Comparison of ENCODE assay signal across 8 cellular contexts in genomic region chr15:72117448-72117697, GRCh38. TPM values are rescaled to one million over a fixed set of nuclear protein-coding genes. Genes with fewer than 3 reads are reported as not detected.
DNase-seq lines count a peak whose midpoint lies in the region; ATAC-seq and TF ChIP-seq lines count a peak whose summit lies in the region.

No MANE protein-coding gene starts in this region.

- no peaks in the 10 kb centered on the region for H3K27me3 Mint-ChIP-seq in CD4-positive, CD25-positive, alpha-beta regulatory T cell

- TF ChIP-seq CTCF in astrocyte of the cerebellum (IDR thresholded peaks at IDR 0.05; ENCODE audit: low read depth, low read length, missing control alignments) (no peak), spleen (IDR thresholded peaks at IDR 0.05 in 8 of 11, conservative IDR thresholded peaks at IDR 0.05 in 3 of 11) (peak in 1 of 11 experiments; percentile 1)

- H3K9me3 ChIP-seq in CD4-positive, CD25-positive, alpha-beta regulatory T cell (ENCODE audit: control insufficient read depth in 2 of 2, low read length in 2 of 2) = no peaks in the 10 kb centered on the region
- H3K9me3 ChIP-seq in iPS-15b (ENCODE audit: control insufficient read depth, insufficient read depth, low read length) (no peaks in the 10 kb centered on the region), spleen (no peaks in the 10 kb centered on the region)

- H3K4me3 ChIP-seq in CD4-positive, CD25-positive, alpha-beta regulatory T cell (ENCODE audit: low read depth, low read length) = peak overlapping the region; percentile 89
- H3K4me3 ChIP-seq in astrocyte of the cerebellum (ENCODE audit: low read depth, low read length) = peak overlapping the region; percentile 75
- H3K4me3 ChIP-seq in iPS-15b (ENCODE audit: low read depth, low read length) = peak overlapping the region; percentile 66
- peak overlapping the region; percentile 69 to 97 (median 88) for H3K4me3 ChIP-seq in spleen

- peaks cover 16 to 48% (median 34%) of the 10 kb centered on the region in 4 donors for H3K4me1 Mint-ChIP-seq in CD4-positive, CD25-positive, alpha-beta regulatory T cell

- peaks cover 0 to 1% (median 0%) of the 10 kb centered on the region in 7 donors for H3K9me3 Mint-ChIP-seq in CD4-positive, CD25-positive, alpha-beta regulatory T cell

- peak overlapping the region; percentile 38 for H3K9ac ChIP-seq in iPS-15b (ENCODE audit: low read depth, low read length)

- H3K27ac ChIP-seq in CD4-positive, CD25-positive, alpha-beta regulatory T cell (ENCODE audit: insufficient read depth, low read length, poor library complexity, severe bottlenecking) = peak overlapping the region; percentile 95
- peak overlapping the region; percentile 85 to 97 (median 93) for H3K27ac ChIP-seq in spleen

- peak; percentile 55 to 82 (median 65) for DNase-seq in CD4-positive, CD25-positive, alpha-beta regulatory T cell
- DNase-seq in HPDE6-E6E7 (ENCODE audit: extremely low spot score) = peak; percentile 63
- DNase-seq in T-helper 9 cell = peak; percentile 53
- DNase-seq in astrocyte of the cerebellum (ENCODE audit: low read depth) = peak; percentile 27
- no peak for DNase-seq in spleen
- no peak for DNase-seq in COR-L47 (lab: John Stamatoyannopoulos, UW)

- H3K4me1 ChIP-seq in CD4-positive, CD25-positive, alpha-beta regulatory T cell (ENCODE audit: control insufficient read depth, insufficient read depth, low read length, poor library complexity, severe bottlenecking) = peaks cover 18% of the 10 kb centered on the region
- H3K4me1 ChIP-seq in iPS-15b (ENCODE audit: control insufficient read depth, insufficient read depth, low read length) = no peaks in the 10 kb centered on the region
- H3K4me1 ChIP-seq in spleen = peaks cover 14 to 56% (median 23%) of the 10 kb centered on the region in 6 donors

- in situ Hi-C loops in astrocyte of the cerebellum (cut with HindIII; ENCODE audit: low sequenced_read_pairs) = no loop called here

- H3K27ac Mint-ChIP-seq in CD4-positive, CD25-positive, alpha-beta regulatory T cell = peak overlapping the region; percentile 2 to 93 (median 91)

- no peaks in the 10 kb centered on the region for H3K27me3 ChIP-seq in CD4-positive, CD25-positive, alpha-beta regulatory T cell (ENCODE audit: control insufficient read depth, insufficient read depth, low read length)
- no peaks in the 10 kb centered on the region for H3K27me3 ChIP-seq in iPS-15b (ENCODE audit: control insufficient read depth, insufficient read depth, low read length)
- no peaks in the 10 kb centered on the region for H3K27me3 ChIP-seq in spleen (replicated peaks in 1 of 7)

- ATAC-seq in CD4-positive, CD25-positive, alpha-beta regulatory T cell (ENCODE audit: low read depth in 2 of 2) = peak; percentile 18 to 21
- peak; percentile 46 for ATAC-seq in GM21381 (IDR thresholded peaks at IDR 0.05; ENCODE audit: unreplicated experiment)

- no peak for TF ChIP-seq POLR2A in spleen (IDR thresholded peaks at IDR 0.05)

- 0 to 1% (median 0%) methylated on average over 5 to 27 of the region's 27 CpGs for WGBS in spleen, 5 donors

- intact Hi-C loops in spleen (cut with DNase I; ENCODE audit: low total_unique reads) = no loop called here

- H3K36me3 Mint-ChIP-seq in CD4-positive, CD25-positive, alpha-beta regulatory T cell = no peaks in the 10 kb centered on the region

- H3K36me3 ChIP-seq in CD4-positive, CD25-positive, alpha-beta regulatory T cell (ENCODE audit: control insufficient read depth, insufficient read depth, low read length) = no peaks in the 10 kb centered on the region
- no peaks in the 10 kb centered on the region for H3K36me3 ChIP-seq in iPS-15b (ENCODE audit: control insufficient read depth, insufficient read depth, low read length)
- no peaks in the 10 kb centered on the region for H3K36me3 ChIP-seq in spleen

- H3K4me3 Mint-ChIP-seq in CD4-positive, CD25-positive, alpha-beta regulatory T cell = peak overlapping the region; percentile 94 to 99 (median 96)

RNA-seq across cellular contexts. Expression of gene MYO9A, which starts 0.6 kb away (rescaled TPM):
- total RNA-seq in CD4-positive, CD25-positive, alpha-beta regulatory T cell = 32.3 TPM
- polyA plus RNA-seq in CD4-positive, CD25-positive, alpha-beta regulatory T cell = 10 to 100 TPM in 3 of 4 donors, 1 to 10 TPM in 1; 8.3 to 12.5 (median 10.9) TPM
- total RNA-seq in spleen = 10 to 100 TPM; 45.0 to 80.9 (median 57.7) TPM
- polyA plus RNA-seq in spleen = 1 to 10 TPM; 1.7 to 2.4 (median 2.1) TPM

RNA-seq across cellular contexts. Expression of gene SENP8, which starts 0.8 kb away (rescaled TPM):
- total RNA-seq in CD4-positive, CD25-positive, alpha-beta regulatory T cell = 0.15 TPM
- polyA plus RNA-seq in CD4-positive, CD25-positive, alpha-beta regulatory T cell = 1 to 10 TPM in 3 of 4 donors, under 1 TPM in 1; 0.79 to 1.4 (median 1.3) TPM
- total RNA-seq in spleen = 1 to 10 TPM in 6 of 7 donors, under 1 TPM in 1; 0.93 to 3.0 (median 1.5) TPM
- polyA plus RNA-seq in spleen = 1 to 10 TPM in 1 of 3 donors, under 1 TPM in 2; 0.57 to 1.5 (median 0.89) TPM

Comparison
In these comparisons a context has a peak if more than half of its experiments do, and no peak if none do; other contexts are left out.
1. DNase-seq: peak in CD4-positive, CD25-positive, alpha-beta regulatory T cell (3 of 3), HPDE6-E6E7 (single experiment), T-helper 9 cell (single experiment) and astrocyte of the cerebellum (single experiment); none in spleen (single experiment) and COR-L47 (single experiment).
2. Peak in every context shown above with its lines, with median percentiles within 50 percentile points of each other: H3K4me3 ChIP-seq.